Comparison of ENCODE assay signal across 8 cellular contexts in the genomic region with DNA sequence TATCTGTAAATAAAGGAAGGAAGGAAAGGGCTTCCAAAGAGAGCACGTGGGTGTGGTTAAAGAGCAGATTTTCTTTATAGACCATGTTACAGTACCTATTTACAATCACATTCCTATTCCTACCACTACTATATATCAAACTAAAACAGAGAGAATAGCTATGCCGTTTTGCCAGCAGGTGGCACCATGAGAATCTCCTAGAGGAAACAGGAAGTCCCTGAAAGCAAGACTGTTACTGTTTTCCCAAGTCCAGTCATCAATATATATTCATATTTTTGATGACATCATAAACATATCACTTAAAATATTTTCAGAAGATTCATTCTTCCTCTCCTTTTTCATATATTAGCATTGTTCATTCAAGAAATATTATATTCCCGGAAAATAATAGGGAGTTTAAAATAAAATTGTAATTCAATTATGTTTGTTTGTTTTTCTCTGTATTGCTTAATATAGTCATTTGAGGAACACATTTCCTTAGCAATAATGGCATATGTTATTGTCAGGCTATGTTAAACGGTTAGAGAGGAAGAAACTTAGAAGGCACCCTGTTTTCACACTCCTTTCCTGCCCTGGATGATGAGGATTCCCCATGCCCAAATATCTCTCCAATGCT. TPM values are rescaled to one million over a fixed set of nuclear protein-coding genes. Genes with fewer than 3 reads are reported as not detected.
DNase-seq lines count a peak whose midpoint lies in the region; ATAC-seq, FAIRE-seq and TF ChIP-seq lines count a peak whose summit lies in the region.

No MANE protein-coding gene starts in this region.

- peak overlapping the region; percentile 82 for H3K9ac ChIP-seq in endothelial cell of umbilical vein (replicated peaks; ENCODE audit: extremely low read depth, insufficient read depth, low read length)

- peak overlapping the region; percentile 80 for H3K4me2 ChIP-seq in endothelial cell of umbilical vein (ENCODE audit: insufficient read depth, low read length)

- H3K27me3 ChIP-seq in BJ (ENCODE audit: control insufficient read depth, insufficient read depth, low read length) (no peaks in the 10 kb centered on the region), endothelial cell of umbilical vein (ENCODE audit: control insufficient read depth in 2 of 2, insufficient read depth in 2 of 2, low read length in 2 of 2) (no peaks in the 10 kb centered on the region)

- TF ChIP-seq CTCF in BJ (IDR thresholded peaks at IDR 0.05; ENCODE audit: insufficient read depth, low read depth, low read length) (peak; percentile 77), endothelial cell of umbilical vein (IDR thresholded peaks at IDR 0.05; ENCODE audit: extremely low read depth in 1 of 2, insufficient read depth in 1 of 2, low read depth in 1 of 2, low read length in 2 of 2) (peak; percentile 63 to 68)

- peak; percentile 82 for ATAC-seq in GM18909 (IDR thresholded peaks at IDR 0.05; ENCODE audit: poor library complexity, unreplicated experiment)
- peak; percentile 88 for ATAC-seq in HG03442 (IDR thresholded peaks at IDR 0.05; ENCODE audit: unreplicated experiment)

- H2AFZ ChIP-seq in endothelial cell of umbilical vein (ENCODE audit: low read depth, low read length), result peak overlapping the region; percentile 53

- H3K9me3 ChIP-seq in endothelial cell of umbilical vein (replicated peaks; ENCODE audit: control insufficient read depth, insufficient read depth, low read length), result no peaks in the 10 kb centered on the region

- intact Hi-C loops in endothelial cell of umbilical vein (cut with micrococcal nuclease), result loop anchor here (1.0 kb wide), 5 partner anchors 20 to 461 kb away; a partner anchor contains a TSS

- H3K9me1 ChIP-seq in endothelial cell of umbilical vein (replicated peaks; ENCODE audit: control insufficient read depth, extremely low read depth, insufficient read depth, low read length), result no peaks in the 10 kb centered on the region

- peak overlapping the region; percentile 93 for H3K27ac ChIP-seq in endothelial cell of umbilical vein (ENCODE audit: insufficient read depth, low read depth, low read length)

- H4K20me1 ChIP-seq in endothelial cell of umbilical vein (replicated peaks; ENCODE audit: control insufficient read depth, extremely low read depth, insufficient read depth, low read length), result no peaks in the 10 kb centered on the region

- DNase-seq in BJ (ENCODE audit: low read depth) (peak; percentile 19), NCI-H460 (ENCODE audit: extremely low read depth, low read depth) (peak; percentile 72), endothelial cell of umbilical vein (ENCODE audit: low read depth, low spot score) (peak; percentile 82), mucosa of gallbladder (ENCODE audit: low spot score) (peak; percentile 46), stromal cell of bone marrow (ENCODE audit: low read depth) (peak; percentile 69)
- DNase-seq in activated CD4-positive, alpha-beta T cell treated with anti-CD3 and anti-CD28 coated beads for 48 hours, result peak; percentile 64

- H3K4me1 ChIP-seq in endothelial cell of umbilical vein (ENCODE audit: control insufficient read depth, extremely low read depth, insufficient read depth, low read length), result peaks cover 57% of the 10 kb centered on the region

- POLR2A ChIA-PET in BJ (lab: Charles Lee) (no interaction called here), endothelial cell of umbilical vein (lab: Charles Lee) (interaction anchor here (0.6 to 1.6 kb wide), 3 partner anchors 20 to 215 kb away, joined by 3 to 10 read pairs (median 7); a partner anchor contains a TSS)

- H3K36me3 ChIP-seq in BJ (ENCODE audit: control insufficient read depth, insufficient read depth, low read length) (no peaks in the 10 kb centered on the region), endothelial cell of umbilical vein (ENCODE audit: control insufficient read depth in 2 of 2, extremely low read depth in 1 of 2, insufficient read depth in 2 of 2, low read length in 2 of 2) (no peaks in the 10 kb centered on the region)

- CTCF ChIA-PET in BJ (lab: Yijun Ruan, JAX) (interaction anchor here (0.6 to 3.9 kb wide), 17 partner anchors 9 to 467 kb away, joined by 3 to 43 read pairs (median 5); a partner anchor contains a TSS), endothelial cell of umbilical vein (lab: Charles Lee) (interaction anchor here (0.7 to 2.7 kb wide), 26 partner anchors 15 to 497 kb away, joined by 3 to 80 read pairs (median 4); a partner anchor contains a TSS)

- peak; percentile 7 for TF ChIP-seq POLR2A in endothelial cell of umbilical vein (IDR thresholded peaks at IDR 0.05; ENCODE audit: low read depth, low read length)

- H3K4me3 ChIP-seq in BJ (ENCODE audit: low read depth, low read length) (no peak overlapping the region), endothelial cell of umbilical vein (replicated peaks in 1 of 3; ENCODE audit: insufficient read depth in 1 of 3, low read depth in 1 of 3, low read length in 3 of 3) (peak overlapping the region in 1 of 3 experiments; percentile 4)

- peak; percentile 52 for FAIRE-seq in endothelial cell of umbilical vein (lab: Jason Lieb, UNC)

- dilution Hi-C loops in endothelial cell of umbilical vein (cut with MboI; ENCODE audit: extremely low pct_ligation_motif_present, low sequenced_read_pairs), result loop anchor here (25.0 kb wide), 1 partner anchor 208 kb away; a partner anchor contains a TSS

- no TSS peak for BruUV-seq in endothelial cell of umbilical vein (replicated peaks; lab: Mats Ljungman, UMichigan)

- no peaks in the 10 kb centered on the region for H3K79me2 ChIP-seq in endothelial cell of umbilical vein (ENCODE audit: control insufficient read depth, insufficient read depth, low read length)

TF ChIP-seq in endothelial cell of umbilical vein, 7 proteins besides CTCF, POLR2A, EP300 and RAD21:
- no peak for TF ChIP-seq GATA2 (IDR thresholded peaks at IDR 0.05; ENCODE audit: insufficient read depth, insufficient read length, low read depth, low read length)
- TF ChIP-seq JUN (IDR thresholded peaks at IDR 0.05; ENCODE audit: borderline replicate concordance, insufficient read depth, insufficient read length, low read depth), result peak; percentile 65
- peak; percentile 14 for TF ChIP-seq POLR2AphosphoS5 (IDR thresholded peaks at IDR 0.05; ENCODE audit: insufficient read depth, low read depth, low read length)
- TF ChIP-seq, protein P1, sequence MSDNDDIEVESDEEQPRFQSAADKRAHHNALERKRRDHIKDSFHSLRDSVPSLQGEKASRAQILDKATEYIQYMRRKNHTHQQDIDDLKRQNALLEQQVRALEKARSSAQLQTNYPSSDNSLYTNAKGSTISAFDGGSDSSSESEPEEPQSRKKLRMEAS (IDR thresholded peaks at IDR 0.05; ENCODE audit: insufficient read depth, insufficient read length), result no peak
- peak; percentile 49 for TF ChIP-seq FOS (IDR thresholded peaks at IDR 0.05; ENCODE audit: borderline replicate concordance, insufficient read depth, low read length)
- no peak for TF ChIP-seq EZH2 (IDR thresholded peaks at IDR 0.05; ENCODE audit: borderline replicate concordance, low read depth, low read length, severe bottlenecking)
- TF ChIP-seq MYC (IDR thresholded peaks at IDR 0.05; ENCODE audit: low read depth, low read length), result no peak

RNA-seq across cellular contexts. Expression of a gene that starts 6.6 kb away (rescaled TPM):
- 0.31 and 0.55 TPM in 2 replicates for polyA plus RNA-seq in BJ (2011; rRNA removed)
- 0.14 and 0.26 TPM in 2 replicates for polyA minus RNA-seq in BJ (2011; rRNA and poly(A)+ RNA removed)
- not detected in 2 replicates for total RNA-seq in NCI-H460 (2014; rRNA removed; shearing (Covaris generic))
- polyA plus RNA-seq in NCI-H460 (2014; cell fraction: nucleus; rRNA removed), result not detected in 2 replicates
- 4.5 and 9.0 TPM in 2 replicates for total RNA-seq in endothelial cell of umbilical vein
- 1.9 and 3.7 TPM in 2 replicates for polyA plus RNA-seq in endothelial cell of umbilical vein
- polyA plus RNA-seq in endothelial cell of umbilical vein (2011; cell fraction: cytosol; rRNA removed), result 8.6 and 9.5 TPM in 2 replicates
- 14.6 and 22.8 TPM in 2 replicates for polyA plus RNA-seq in endothelial cell of umbilical vein (2011; cell fraction: nucleus; rRNA removed)
- polyA plus RNA-seq in endothelial cell of umbilical vein (2012), result 3.3 and 5.7 TPM in 2 replicates
- polyA minus RNA-seq in endothelial cell of umbilical vein, result 2.8 and 4.0 TPM in 2 replicates
- not detected for polyA minus RNA-seq in endothelial cell of umbilical vein (2011; cell fraction: cytosol; rRNA and poly(A)+ RNA removed)
- polyA minus RNA-seq in endothelial cell of umbilical vein (2011; cell fraction: nucleus; rRNA and poly(A)+ RNA removed), result 18.8 and 25.0 TPM in 2 replicates
- 0.58 TPM for total RNA-seq in mucosa of gallbladder

Comparison
In these comparisons a context has a peak if more than half of its experiments do, and no peak if none do; other contexts are left out.
1. DNase-seq: peak in every context shown above with its lines; median percentile 82 in endothelial cell of umbilical vein; 72 in NCI-H460; 69 in stromal cell of bone marrow; 64 in activated CD4-positive, alpha-beta T cell treated with anti-CD3 and anti-CD28 coated beads for 48 hours; 46 in mucosa of gallbladder; 19 in BJ.